Comparison of ENCODE assay signal across 34 cellular contexts in the genomic region with DNA sequence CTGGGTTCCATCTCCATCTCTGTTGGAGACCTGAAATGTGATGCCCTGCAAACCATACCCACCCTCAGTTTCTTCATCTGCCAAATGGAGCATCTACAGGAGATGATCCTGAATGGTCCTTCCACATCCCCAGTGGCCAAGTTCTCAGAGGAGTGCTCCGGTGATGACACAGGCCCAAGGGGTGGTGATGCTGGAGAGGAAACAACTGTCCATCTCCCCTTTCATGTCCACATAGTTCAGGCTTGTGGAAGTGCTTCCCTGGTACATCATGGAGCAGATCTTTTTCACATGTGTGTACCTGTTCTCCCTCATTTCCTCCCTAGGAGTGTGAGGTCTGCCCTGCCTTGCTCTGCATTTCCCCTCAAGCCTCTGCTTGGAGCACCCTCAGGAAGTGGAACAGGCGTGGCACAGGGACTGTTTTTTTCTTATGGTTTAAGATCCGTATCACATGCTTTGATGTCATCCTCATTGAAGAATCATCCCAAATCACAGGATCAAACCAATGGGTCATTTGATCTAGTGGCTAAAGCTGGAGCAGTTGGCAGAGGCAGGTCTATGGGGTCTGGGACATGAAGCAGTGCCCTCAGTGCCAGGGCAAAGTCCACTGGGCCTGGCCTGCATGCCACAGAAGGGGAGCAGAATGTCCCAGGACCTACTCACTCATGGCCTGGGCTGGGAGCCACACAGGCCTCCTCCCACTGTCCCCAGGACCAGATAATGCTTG. TPM values are rescaled to one million over a fixed set of nuclear protein-coding genes. Genes with fewer than 3 reads are reported as not detected.
DNase-seq lines count a peak whose midpoint lies in the region; ATAC-seq and TF ChIP-seq lines count a peak whose summit lies in the region.
"Had no signal": no experiment of that assay in that cellular context is flagged by ENCODE, and none has a peak within 500 bp of the region (broad histone marks: within the 10 kb centered on the region; RNA-seq: fewer than 3 reads in every experiment).

No MANE protein-coding gene starts in this region.

- H3K27me3 ChIP-seq in right lobe of liver (no peaks in the 10 kb centered on the region), transverse colon (peaks cover 20% of the 10 kb centered on the region)
- H3K27me3 ChIP-seq: foreskin keratinocyte, hepatocyte, upper lobe of left lung had no signal

- H3K4me3 Mint-ChIP-seq in T-helper 2 cell treated with Interferon-gamma antibody and Interleukin-4, amounts not matched to agents 5 μg/mL and 100 μg/mL, for 36 hours = peak overlapping the region; percentile 10
- H3K4me3 Mint-ChIP-seq: activated CD4-positive, alpha-beta memory T cell treated with anti-CD3 and anti-CD28 coated beads for 36 hours; activated T-cell treated with anti-CD3 and anti-CD28 coated beads, Interleukin-2, amount 50 U/mL, for 72 hours; stimulated activated memory B cell treated with anti-CD40 and anti-IgM and Interleukin-4, amounts not matched to agents 10 μg/mL and 1 μg/mL and 100 μg/mL, for 72 hours had no signal

- in situ Hi-C loops in transverse colon (cut with MboI; ENCODE audit: low pct_ligation_motif_present in 1 of 4, low pct_unique_long_range_greater_than_20kb in 1 of 4, low sequenced_read_pairs in 3 of 4) = no loop called here

- DNase-seq in T-helper 2 cell treated with Interferon-gamma antibody and Interleukin-4, amounts not matched to agents 5 μg/mL and 100 μg/mL, for 36 hours (ENCODE audit: low spot score) = no peak
- no peak for DNase-seq in T-helper 2 cell
- peak; percentile 61 for DNase-seq in foreskin melanocyte
- peak; percentile 67 to 78 (median 73) for DNase-seq in right lobe of liver
- peak; percentile 25 for DNase-seq in transverse colon
- DNase-seq in NCI-H2196 treated with DMSO at 0.1 percent for 48 hours (lab: John Stamatoyannopoulos, UW; ENCODE audit: unreplicated experiment) = no peak
- no peak for DNase-seq in NCI-H2171 (lab: John Stamatoyannopoulos, UW)
- DNase-seq: activated CD4-positive, alpha-beta memory T cell treated with anti-CD3 and anti-CD28 coated beads for 36 hours; activated CD4-positive, CD25-positive, alpha-beta regulatory T cell treated with anti-CD3 and anti-CD28 coated beads, Interleukin-2, amount 50 U/mL, for 72 hours; activated naive CD4-positive, alpha-beta T cell; activated T-cell treated with anti-CD3 and anti-CD28 coated beads, Interleukin-2, amount 50 U/mL, for 72 hours; Caco-2; dermis blood vessel endothelial cell; DMS53; esophagus squamous epithelium; foreskin keratinocyte; H7; mesenchymal stem cell; NCI-H1048; NCI-H1694; posterior cingulate gyrus; sigmoid colon; stimulated activated CD4-positive, alpha-beta T cell treated with anti-CD3 and anti-CD28 coated beads, Interleukin-15, amount 100 ng/mL, for 24 hours; substantia nigra; upper lobe of left lung had no signal

- no peaks in the 10 kb centered on the region for H3K9me3 Mint-ChIP-seq in T-helper 2 cell treated with Interferon-gamma antibody and Interleukin-4, amounts not matched to agents 5 μg/mL and 100 μg/mL, for 36 hours
- H3K9me3 Mint-ChIP-seq: activated CD4-positive, alpha-beta memory T cell treated with anti-CD3 and anti-CD28 coated beads for 36 hours; activated T-cell treated with anti-CD3 and anti-CD28 coated beads, Interleukin-2, amount 50 U/mL, for 72 hours; stimulated activated memory B cell treated with anti-CD40 and anti-IgM and Interleukin-4, amounts not matched to agents 10 μg/mL and 1 μg/mL and 100 μg/mL, for 72 hours had no signal

- H3K4me1 Mint-ChIP-seq in T-helper 2 cell treated with Interferon-gamma antibody and Interleukin-4, amounts not matched to agents 5 μg/mL and 100 μg/mL, for 36 hours (ENCODE audit: low read depth) = peaks cover 15% of the 10 kb centered on the region
- H3K4me1 Mint-ChIP-seq: stimulated activated memory B cell treated with anti-CD40 and anti-IgM and Interleukin-4, amounts not matched to agents 10 μg/mL and 1 μg/mL and 100 μg/mL, for 72 hours had no signal

- H3K36me3 ChIP-seq in right lobe of liver (no peaks in the 10 kb centered on the region), transverse colon (no peaks in the 10 kb centered on the region)
- H3K36me3 ChIP-seq: esophagus squamous epithelium, sigmoid colon, upper lobe of left lung had no signal

- H3K9me3 ChIP-seq in right lobe of liver = no peaks in the 10 kb centered on the region
- H3K9me3 ChIP-seq in transverse colon = no peaks in the 10 kb centered on the region
- H3K9me3 ChIP-seq: Caco-2, esophagus squamous epithelium, sigmoid colon, upper lobe of left lung had no signal

- TF ChIP-seq EP300 in transverse colon (IDR thresholded peaks at IDR 0.05; ENCODE audit: low read depth) = no peak

- H3K27me3 Mint-ChIP-seq in T-helper 2 cell treated with Interferon-gamma antibody and Interleukin-4, amounts not matched to agents 5 μg/mL and 100 μg/mL, for 36 hours (ENCODE audit: low read depth) = peaks cover 53% of the 10 kb centered on the region
- H3K27me3 Mint-ChIP-seq: activated CD4-positive, alpha-beta memory T cell treated with anti-CD3 and anti-CD28 coated beads for 36 hours had no signal

- intact Hi-C loops in right lobe of liver (cut with DNase I) (no loop called here), transverse colon (cut with DNase I; ENCODE audit: low total_unique reads) (no loop called here)

- H3K27ac Mint-ChIP-seq in T-helper 2 cell treated with Interferon-gamma antibody and Interleukin-4, amounts not matched to agents 5 μg/mL and 100 μg/mL, for 36 hours = no peak overlapping the region
- H3K27ac Mint-ChIP-seq: activated CD4-positive, alpha-beta memory T cell treated with anti-CD3 and anti-CD28 coated beads for 36 hours; activated T-cell treated with anti-CD3 and anti-CD28 coated beads, Interleukin-2, amount 50 U/mL, for 72 hours; stimulated activated memory B cell treated with anti-CD40 and anti-IgM and Interleukin-4, amounts not matched to agents 10 μg/mL and 1 μg/mL and 100 μg/mL, for 72 hours had no signal

- no peak for TF ChIP-seq CTCF in right lobe of liver (IDR thresholded peaks at IDR 0.05)
- no peak for TF ChIP-seq CTCF in transverse colon (IDR thresholded peaks at IDR 0.05)

- H3K4me3 ChIP-seq in right lobe of liver (no peak overlapping the region), transverse colon (no peak overlapping the region)
- H3K4me3 ChIP-seq: esophagus squamous epithelium, hepatocyte, sigmoid colon, SK-N-MC, upper lobe of left lung had no signal

- no peak overlapping the region for H3K27ac ChIP-seq in right lobe of liver
- no peak overlapping the region for H3K27ac ChIP-seq in transverse colon
- H3K27ac ChIP-seq: 22Rv1, C4-2B, esophagus squamous epithelium, foreskin keratinocyte, hepatocyte, RWPE1, sigmoid colon, SK-N-MC, upper lobe of left lung had no signal

- peak; percentile 74 to 90 (median 79) for ATAC-seq in right lobe of liver
- no peak for ATAC-seq in HG03108 (IDR thresholded peaks at IDR 0.05; ENCODE audit: unreplicated experiment)
- ATAC-seq: activated T-cell treated with anti-CD3 and anti-CD28 coated beads, Interleukin-2, amount 50 U/mL, for 72 hours; foreskin keratinocyte; stimulated activated memory B cell treated with anti-CD40 and anti-IgM and Interleukin-4, amounts not matched to agents 10 μg/mL and 1 μg/mL and 100 μg/mL, for 72 hours had no signal

- H3K4me1 ChIP-seq in right lobe of liver = peaks cover 0 to 21% (median 8%) of the 10 kb centered on the region in 4 donors
- H3K4me1 ChIP-seq in transverse colon = peaks cover 0 to 11% (median 5%) of the 10 kb centered on the region in 4 donors
- H3K4me1 ChIP-seq: foreskin keratinocyte had no signal

- TF ChIP-seq POLR2A in right lobe of liver (IDR thresholded peaks at IDR 0.05) = no peak
- TF ChIP-seq POLR2A in transverse colon (IDR thresholded peaks at IDR 0.05) = no peak

- 31% methylated on average over 2 of the region's 3 CpGs for WGBS in right lobe of liver (ENCODE audit: insufficient coverage, low coverage, low lambda C conversion rate, missing lambda C conversion rate)
- 55% methylated on average over 3 of the region's 3 CpGs; no CpG with 5 or more reads in 1 of the 2 donors for WGBS in transverse colon (ENCODE audit: low coverage in 1 of 2), 2 donors

- H3K36me3 Mint-ChIP-seq in T-helper 2 cell treated with Interferon-gamma antibody and Interleukin-4, amounts not matched to agents 5 μg/mL and 100 μg/mL, for 36 hours (ENCODE audit: low read depth) = no peaks in the 10 kb centered on the region
- H3K36me3 Mint-ChIP-seq: activated CD4-positive, alpha-beta memory T cell treated with anti-CD3 and anti-CD28 coated beads for 36 hours; stimulated activated memory B cell treated with anti-CD40 and anti-IgM and Interleukin-4, amounts not matched to agents 10 μg/mL and 1 μg/mL and 100 μg/mL, for 72 hours had no signal

RNA-seq across cellular contexts. Expression of gene TRIM63, which starts 8.2 kb away (rescaled TPM):
- total RNA-seq in right lobe of liver (1 to 10 TPM in 1 of 6 experiments, under 1 TPM in 2, not detected in 3; 0.18 to 3.5 (median 0.49) TPM), transverse colon (1 to 10 TPM in 1 of 4 donors, under 1 TPM in 1, not detected in 2; 0.32 to 1.8 TPM)
- total RNA-seq: Caco-2; dermis blood vessel endothelial cell; foreskin keratinocyte; NCI-H460; T-helper 1 cell treated with Interleukin-12 subunit alpha and Interleukin-12 subunit beta and Interleukin-4 antibody, amounts not matched to agents 30 ng/mL and 1 ng/mL, for 36 hours had no signal

RNA-seq across cellular contexts. Expression of gene SLC30A2, which starts 29.7 kb away (rescaled TPM):
- total RNA-seq in right lobe of liver (under 1 TPM in 5 of 6 experiments, not detected in 1; 0.07 to 0.31 (median 0.22) TPM), transverse colon (under 1 TPM in 1 of 4 donors, not detected in 3; 0.14 TPM)
- total RNA-seq: activated CD4-positive, alpha-beta memory T cell treated with anti-CD3 and anti-CD28 coated beads for 36 hours; activated T-cell treated with anti-CD3 and anti-CD28 coated beads, Interleukin-2, amount 50 U/mL, for 72 hours; dermis blood vessel endothelial cell; esophagus squamous epithelium; foreskin keratinocyte; NCI-H460; T-helper 1 cell treated with Interleukin-12 subunit alpha and Interleukin-12 subunit beta and Interleukin-4 antibody, amounts not matched to agents 30 ng/mL and 1 ng/mL, for 36 hours had no signal

RNA-seq across cellular contexts. Expression of gene PDIK1L, which starts 36.0 kb away (rescaled TPM):
- total RNA-seq in right lobe of liver = 1 to 10 TPM; 3.8 to 7.5 (median 5.1) TPM
- 10 to 100 TPM in 2 of 4 donors, 1 to 10 TPM in 2; 4.0 to 15.6 (median 9.8) TPM for total RNA-seq in transverse colon

RNA-seq across cellular contexts. Expression of gene EXTL1, which starts 54.0 kb away (rescaled TPM):
- total RNA-seq in right lobe of liver = under 1 TPM in 2 of 6 experiments, not detected in 4; 0.06 to 0.19 TPM
- total RNA-seq in transverse colon = under 1 TPM in 2 of 4 donors, not detected in 2; 0.16 to 0.41 TPM
- total RNA-seq: activated CD4-positive, alpha-beta memory T cell treated with anti-CD3 and anti-CD28 coated beads for 36 hours; activated T-cell treated with anti-CD3 and anti-CD28 coated beads, Interleukin-2, amount 50 U/mL, for 72 hours; dermis blood vessel endothelial cell; esophagus squamous epithelium; T-helper 1 cell treated with Interleukin-12 subunit alpha and Interleukin-12 subunit beta and Interleukin-4 antibody, amounts not matched to agents 30 ng/mL and 1 ng/mL, for 36 hours had no signal

Comparison
In these comparisons a context has a peak if more than half of its experiments do, and no peak if none do; other contexts are left out.
1. DNase-seq: peak in foreskin melanocyte (single experiment), right lobe of liver (3 of 3) and transverse colon (single experiment); none in T-helper 2 cell treated with Interferon-gamma antibody and Interleukin-4, amounts not matched to agents 5 μg/mL and 100 μg/mL, for 36 hours (single experiment), T-helper 2 cell (0 of 5), NCI-H2196 treated with DMSO at 0.1 percent for 48 hours (single experiment) and NCI-H2171 (single experiment).